In the genomic region with DNA sequence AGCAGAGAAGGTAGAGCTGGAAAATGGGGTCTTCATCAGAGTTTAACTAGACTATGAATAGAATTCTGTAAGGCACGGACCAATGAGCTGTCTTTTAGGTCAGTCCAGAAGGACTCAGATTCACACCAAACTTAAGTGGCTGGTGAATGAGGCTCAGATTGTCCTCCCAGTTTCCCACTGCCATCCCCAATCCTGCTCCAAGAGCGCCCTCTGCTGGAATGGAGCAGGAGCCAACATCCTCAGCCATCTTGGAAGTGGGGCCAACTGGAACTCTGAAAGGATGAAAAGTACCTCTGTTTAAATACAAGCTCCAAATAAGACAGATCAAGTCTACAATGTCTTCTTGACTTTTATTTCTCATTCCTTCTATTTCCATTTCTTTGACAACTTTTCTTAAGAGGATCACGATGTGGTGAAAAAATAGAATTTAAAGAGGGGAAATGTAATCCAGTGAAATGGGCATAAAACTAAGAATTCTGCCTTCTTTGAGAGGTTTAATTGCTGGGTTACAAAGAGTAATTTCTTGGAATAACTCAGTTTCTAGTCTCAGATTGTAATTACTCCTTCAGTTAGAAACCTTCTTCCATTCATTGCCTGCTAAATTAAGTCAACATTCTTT, we compare ENCODE assay signal across 8 cellular contexts.
DNase-seq lines count a peak whose midpoint lies in the region; ATAC-seq and TF ChIP-seq lines count a peak whose summit lies in the region.

No MANE protein-coding gene starts in this region.

- no peaks in the 10 kb centered on the region for H3K27me3 ChIP-seq in effector memory CD4-positive, alpha-beta T cell (replicated peaks; ENCODE audit: control insufficient read depth, insufficient read depth, low read length, poor library complexity, severe bottlenecking)

- no peak overlapping the region for H3K27ac ChIP-seq in effector memory CD4-positive, alpha-beta T cell (ENCODE audit: insufficient read depth, low read length, poor library complexity, severe bottlenecking)

- CTCF ChIA-PET in activated CD8-positive, alpha-beta T cell treated with anti-CD3 and anti-CD28 coated beads for 36 hours (lab: Charles Lee) = interaction anchor here (0.6 to 11.7 kb wide), 101 partner anchors 8 to 1236 kb away, joined by 3 to 346 read pairs (median 4); a partner anchor contains a TSS

- TF ChIP-seq CTCF in activated CD8-positive, alpha-beta T cell treated with anti-CD3 and anti-CD28 coated beads for 36 hours (IDR thresholded peaks at IDR 0.05) = peak; percentile 90
- TF ChIP-seq CTCF in mesothelial cell of epicardium (IDR thresholded peaks at IDR 0.05; ENCODE audit: unreplicated experiment) = peak; percentile 91

- H3K4me1 Mint-ChIP-seq in activated CD8-positive, alpha-beta T cell treated with anti-CD3 and anti-CD28 coated beads for 36 hours (ENCODE audit: low read depth) = peaks cover 40% of the 10 kb centered on the region
- no peaks in the 10 kb centered on the region for H3K4me1 Mint-ChIP-seq in mesothelial cell of epicardium

- POLR2A ChIA-PET in activated CD8-positive, alpha-beta T cell treated with anti-CD3 and anti-CD28 coated beads for 36 hours (lab: Charles Lee) = interaction anchor here (0.6 to 2.6 kb wide), 5 partner anchors 10 to 1216 kb away, joined by 3 to 13 read pairs (median 4); no protein-coding TSS in a partner anchor

- ATAC-seq in HG03460 (IDR thresholded peaks at IDR 0.05; ENCODE audit: unreplicated experiment) (peak; percentile 65), GM19397 (IDR thresholded peaks at IDR 0.05; ENCODE audit: unreplicated experiment) (no peak)
- peak; percentile 56 for ATAC-seq in activated CD8-positive, alpha-beta T cell treated with anti-CD3 and anti-CD28 coated beads for 36 hours

- intact Hi-C loops in activated CD8-positive, alpha-beta T cell treated with anti-CD3 and anti-CD28 coated beads for 36 hours (cut with micrococcal nuclease) = loop anchor here (1.0 to 10.0 kb wide), 4 partner anchors 122 to 1215 kb away; no protein-coding TSS in a partner anchor

- no peak overlapping the region for H3K4me3 ChIP-seq in effector memory CD4-positive, alpha-beta T cell (ENCODE audit: insufficient read depth, low read depth, low read length, poor library complexity, severe bottlenecking)

- H3K4me1 ChIP-seq in effector memory CD4-positive, alpha-beta T cell (ENCODE audit: control insufficient read depth, insufficient read depth, low read length, poor library complexity, severe bottlenecking) = no peaks in the 10 kb centered on the region

- DNase-seq in ELF-1 (ENCODE audit: low read depth, low spot score) (peak; percentile 86), NCI-H774 (lab: John Stamatoyannopoulos, UW) (peak; percentile 94), mesothelial cell of epicardium (ENCODE audit: low spot score in 2 of 2, unreplicated experiment in 2 of 2) (peak; percentile 70 to 86)
- DNase-seq in activated CD8-positive, alpha-beta T cell treated with anti-CD3 and anti-CD28 coated beads for 36 hours = peak; percentile 78
- peak; percentile 26 to 65 (median 43) for DNase-seq in effector memory CD4-positive, alpha-beta T cell
- DNase-seq in stimulated activated CD8-positive, alpha-beta memory T cell treated with anti-CD3 and anti-CD28 coated beads, Interleukin-2, amount 100 ng/mL, for 48 hours (ENCODE audit: low read depth in 2 of 2) = peak; percentile 58 to 64

- H3K9me3 Mint-ChIP-seq in activated CD8-positive, alpha-beta T cell treated with anti-CD3 and anti-CD28 coated beads for 36 hours = no peaks in the 10 kb centered on the region
- H3K9me3 Mint-ChIP-seq in mesothelial cell of epicardium = no peaks in the 10 kb centered on the region

- no peak overlapping the region for H3K27ac Mint-ChIP-seq in activated CD8-positive, alpha-beta T cell treated with anti-CD3 and anti-CD28 coated beads for 36 hours
- H3K27ac Mint-ChIP-seq in mesothelial cell of epicardium = no peak overlapping the region

- no peaks in the 10 kb centered on the region for H3K9me3 ChIP-seq in effector memory CD4-positive, alpha-beta T cell (ENCODE audit: control insufficient read depth, low read length)

- no peak overlapping the region for H3K4me3 Mint-ChIP-seq in activated CD8-positive, alpha-beta T cell treated with anti-CD3 and anti-CD28 coated beads for 36 hours
- no peak overlapping the region for H3K4me3 Mint-ChIP-seq in mesothelial cell of epicardium

- H3K36me3 ChIP-seq in effector memory CD4-positive, alpha-beta T cell (ENCODE audit: control insufficient read depth, insufficient read depth, low read length) = no peaks in the 10 kb centered on the region

- no peaks in the 10 kb centered on the region for H3K36me3 Mint-ChIP-seq in activated CD8-positive, alpha-beta T cell treated with anti-CD3 and anti-CD28 coated beads for 36 hours (ENCODE audit: low read depth)
- H3K36me3 Mint-ChIP-seq in mesothelial cell of epicardium = no peaks in the 10 kb centered on the region

- H3K27me3 Mint-ChIP-seq in activated CD8-positive, alpha-beta T cell treated with anti-CD3 and anti-CD28 coated beads for 36 hours = no peaks in the 10 kb centered on the region
- H3K27me3 Mint-ChIP-seq in mesothelial cell of epicardium (ENCODE audit: low read depth) = no peaks in the 10 kb centered on the region

Comparison
In these comparisons a context has a peak if more than half of its experiments do, and no peak if none do; other contexts are left out.
1. DNase-seq: peak in every context shown above with its lines; median percentile 94 in NCI-H774; 86 in ELF-1; 78 in activated CD8-positive, alpha-beta T cell treated with anti-CD3 and anti-CD28 coated beads for 36 hours; 78 in mesothelial cell of epicardium; 61 in stimulated activated CD8-positive, alpha-beta memory T cell treated with anti-CD3 and anti-CD28 coated beads, Interleukin-2, amount 100 ng/mL, for 48 hours; 43 in effector memory CD4-positive, alpha-beta T cell.